In the genomic region with DNA sequence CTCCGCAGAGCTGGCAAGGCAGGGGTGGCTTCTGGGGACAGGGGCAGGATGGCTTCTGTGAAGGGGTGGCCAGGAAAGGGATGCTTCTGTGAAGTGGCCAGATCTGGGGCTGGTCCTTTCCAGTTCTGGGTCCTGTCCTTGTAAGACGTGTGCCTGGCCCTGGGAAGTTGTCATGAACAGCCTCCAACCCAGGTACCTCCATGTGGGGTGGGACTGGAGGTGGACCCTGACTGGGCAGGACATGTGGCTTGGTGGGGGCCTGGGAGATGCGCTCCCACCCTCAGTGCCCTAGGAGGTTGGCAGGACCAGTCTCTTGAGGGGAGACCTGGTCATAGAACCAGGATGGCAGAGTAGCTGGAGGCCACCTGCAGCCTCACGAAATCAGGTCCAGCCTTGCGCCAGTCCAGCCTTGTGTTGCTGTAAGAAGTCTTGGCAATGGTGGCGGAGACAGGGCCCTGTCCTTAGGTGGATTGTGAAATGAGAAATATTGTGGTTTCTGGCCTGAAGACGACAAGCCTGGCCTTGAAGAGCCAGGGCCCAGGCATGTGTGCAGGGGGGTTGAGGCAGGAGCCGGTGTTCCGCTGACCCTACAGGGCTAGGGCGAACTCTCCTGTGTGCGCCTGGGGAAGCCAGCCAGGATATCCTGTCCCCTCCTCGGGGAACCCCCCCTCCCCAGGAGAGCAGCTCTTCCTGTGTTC, we compare ENCODE assay signal across 11 cellular contexts. TPM values are rescaled to one million over a fixed set of nuclear protein-coding genes. Genes with fewer than 3 reads are reported as not detected.
A peak's percentile ranks its signal among the peaks of the same experiment; 100 is the strongest.
DNase-seq lines count a peak whose midpoint lies in the region; ATAC-seq and TF ChIP-seq lines count a peak whose summit lies in the region.
"Had no signal": no experiment of that assay in that cellular context is flagged by ENCODE, and none has a peak within 500 bp of the region (broad histone marks: within the 10 kb centered on the region; RNA-seq: fewer than 3 reads in every experiment).

No MANE protein-coding gene starts in this region.

- H3K4me3 Mint-ChIP-seq in activated CD8-positive, alpha-beta memory T cell treated with anti-CD3 and anti-CD28 coated beads, Interleukin-2, amount 10 ng/mL, durations not matched to agents 7 days and 5 days: peak overlapping the region; percentile 55
- H3K4me3 Mint-ChIP-seq in stimulated activated naive B cell treated with anti-CD40 and anti-IgM and Interleukin-4, amounts not matched to agents 10 μg/mL and 1 μg/mL and 100 μg/mL, for 72 hours: peak overlapping the region; percentile 70 to 78
- no peak overlapping the region for H3K4me3 Mint-ChIP-seq in mesothelial cell of epicardium

- POLR2A ChIA-PET in GM10248 (lab: Yijun Ruan, JAX): no interaction called here

- peak overlapping the region; percentile 70 for H3K27ac Mint-ChIP-seq in activated CD8-positive, alpha-beta memory T cell treated with anti-CD3 and anti-CD28 coated beads, Interleukin-2, amount 10 ng/mL, durations not matched to agents 7 days and 5 days
- peak overlapping the region; percentile 87 for H3K27ac Mint-ChIP-seq in stimulated activated naive B cell treated with anti-CD40 and anti-IgM and Interleukin-4, amounts not matched to agents 10 μg/mL and 1 μg/mL and 100 μg/mL, for 72 hours
- no peak overlapping the region for H3K27ac Mint-ChIP-seq in mesothelial cell of epicardium

- peaks cover 16% of the 10 kb centered on the region for H3K27me3 Mint-ChIP-seq in activated CD8-positive, alpha-beta memory T cell treated with anti-CD3 and anti-CD28 coated beads, Interleukin-2, amount 10 ng/mL, durations not matched to agents 7 days and 5 days
- peaks cover 0 to 6% of the 10 kb centered on the region in 2 donors for H3K27me3 Mint-ChIP-seq in stimulated activated naive B cell treated with anti-CD40 and anti-IgM and Interleukin-4, amounts not matched to agents 10 μg/mL and 1 μg/mL and 100 μg/mL, for 72 hours
- H3K27me3 Mint-ChIP-seq in mesothelial cell of epicardium (ENCODE audit: low read depth): peaks cover 82% of the 10 kb centered on the region

- H3K9me3 Mint-ChIP-seq in activated CD8-positive, alpha-beta memory T cell treated with anti-CD3 and anti-CD28 coated beads, Interleukin-2, amount 10 ng/mL, durations not matched to agents 7 days and 5 days (ENCODE audit: low read depth): no peaks in the 10 kb centered on the region
- no peaks in the 10 kb centered on the region for H3K9me3 Mint-ChIP-seq in stimulated activated naive B cell treated with anti-CD40 and anti-IgM and Interleukin-4, amounts not matched to agents 10 μg/mL and 1 μg/mL and 100 μg/mL, for 72 hours
- no peaks in the 10 kb centered on the region for H3K9me3 Mint-ChIP-seq in mesothelial cell of epicardium

- peaks cover 26% of the 10 kb centered on the region for H3K4me1 Mint-ChIP-seq in activated CD8-positive, alpha-beta memory T cell treated with anti-CD3 and anti-CD28 coated beads, Interleukin-2, amount 10 ng/mL, durations not matched to agents 7 days and 5 days
- peaks cover 20 to 30% of the 10 kb centered on the region in 2 donors for H3K4me1 Mint-ChIP-seq in stimulated activated naive B cell treated with anti-CD40 and anti-IgM and Interleukin-4, amounts not matched to agents 10 μg/mL and 1 μg/mL and 100 μg/mL, for 72 hours
- peaks cover 14% of the 10 kb centered on the region for H3K4me1 Mint-ChIP-seq in mesothelial cell of epicardium

- H3K36me3 Mint-ChIP-seq in activated CD8-positive, alpha-beta memory T cell treated with anti-CD3 and anti-CD28 coated beads, Interleukin-2, amount 10 ng/mL, durations not matched to agents 7 days and 5 days: no peaks in the 10 kb centered on the region
- H3K36me3 Mint-ChIP-seq in stimulated activated naive B cell treated with anti-CD40 and anti-IgM and Interleukin-4, amounts not matched to agents 10 μg/mL and 1 μg/mL and 100 μg/mL, for 72 hours: no peaks in the 10 kb centered on the region
- H3K36me3 Mint-ChIP-seq in mesothelial cell of epicardium: no peaks in the 10 kb centered on the region

- ATAC-seq in activated CD8-positive, alpha-beta memory T cell treated with anti-CD3 and anti-CD28 coated beads, Interleukin-2, amount 10 ng/mL, durations not matched to agents 7 days and 5 days: no peak
- ATAC-seq in stimulated activated naive B cell treated with anti-CD40 and anti-IgM and Interleukin-4, amounts not matched to agents 10 μg/mL and 1 μg/mL and 100 μg/mL, for 72 hours (replicated peaks): no peak

- no peak for TF ChIP-seq CTCF in coronary artery (IDR thresholded peaks at IDR 0.05)
- TF ChIP-seq CTCF in GM10248 (IDR thresholded peaks at IDR 0.05; ENCODE audit: control extremely low read depth, extremely low read depth, low read depth, missing control alignments): no peak
- TF ChIP-seq CTCF in mesothelial cell of epicardium (IDR thresholded peaks at IDR 0.05; ENCODE audit: unreplicated experiment): no peak

- no peak for DNase-seq in activated CD8-positive, alpha-beta memory T cell treated with anti-CD3 and anti-CD28 coated beads, Interleukin-2, amount 10 ng/mL, durations not matched to agents 7 days and 5 days
- no peak for DNase-seq in activated CD8-positive, alpha-beta memory T cell treated with anti-CD3 and anti-CD28 coated beads, Interleukin-2, amount 50 U/mL, for 4 hours
- peak; percentile 60 for DNase-seq in SKM-1 (lab: John Stamatoyannopoulos, UW; ENCODE audit: unreplicated experiment)
- DNase-seq in coronary artery (ENCODE audit: low spot score): no peak
- no peak for DNase-seq in stimulated activated naive B cell treated with anti-CD40 and anti-IgM and Interleukin-4, amounts not matched to agents 10 μg/mL and 1 μg/mL and 100 μg/mL, for 72 hours
- DNase-seq in SW 1271 (lab: John Stamatoyannopoulos, UW): no peak
- no peak for DNase-seq in GM10248 (ENCODE audit: extremely low spot score)
- no peak for DNase-seq in mesothelial cell of epicardium (ENCODE audit: low spot score in 2 of 2, unreplicated experiment in 2 of 2)
- DNase-seq: NCI-H2081, PC-9 had no signal

- H3K4me3 ChIP-seq in coronary artery: peak overlapping the region; percentile 36
- H3K4me3 ChIP-seq: hepatocyte, PC-9 had no signal

- H3K27ac ChIP-seq in coronary artery: peak overlapping the region in 1 of 2 donors; percentile 37
- H3K27ac ChIP-seq: hepatocyte, PC-9 had no signal

- CTCF ChIA-PET in activated CD8-positive, alpha-beta memory T cell treated with anti-CD3 and anti-CD28 coated beads, Interleukin-2, amount 10 ng/mL, durations not matched to agents 7 days and 5 days (lab: Charles Lee): interaction anchor here (0.8 to 2.8 kb wide), 4 partner anchors 26 to 444 kb away, joined by 3 to 15 read pairs (median 4); no protein-coding TSS in a partner anchor
- CTCF ChIA-PET in GM10248 (lab: Yijun Ruan, JAX): no interaction called here

RNA-seq across cellular contexts. Expression of a gene that starts 2.6 kb away (rescaled TPM):
- total RNA-seq in activated CD8-positive, alpha-beta memory T cell treated with anti-CD3 and anti-CD28 coated beads, Interleukin-2, amount 10 ng/mL, durations not matched to agents 7 days and 5 days: 1 to 10 TPM; 4.3 to 9.2 TPM
- 6.9 to 8.5 TPM (median 8.4 TPM) in 3 replicates for total RNA-seq in mesothelial cell of epicardium
- total RNA-seq: PC-9 had no signal

RNA-seq across cellular contexts. Expression of a gene that starts 3.1 kb away (rescaled TPM):
- total RNA-seq in activated CD8-positive, alpha-beta memory T cell treated with anti-CD3 and anti-CD28 coated beads, Interleukin-2, amount 10 ng/mL, durations not matched to agents 7 days and 5 days: not detected
- total RNA-seq in mesothelial cell of epicardium: 6.9 to 7.7 TPM (median 7.2 TPM) in 3 replicates
- total RNA-seq: PC-9 had no signal

RNA-seq across cellular contexts. Expression of a gene that starts 46.9 kb away (rescaled TPM):
- 10 to 100 TPM; 48.4 to 52.1 TPM for total RNA-seq in activated CD8-positive, alpha-beta memory T cell treated with anti-CD3 and anti-CD28 coated beads, Interleukin-2, amount 10 ng/mL, durations not matched to agents 7 days and 5 days
- total RNA-seq in mesothelial cell of epicardium: 79.3 to 84.7 TPM (median 82.2 TPM) in 3 replicates
